In the genomic region with DNA sequence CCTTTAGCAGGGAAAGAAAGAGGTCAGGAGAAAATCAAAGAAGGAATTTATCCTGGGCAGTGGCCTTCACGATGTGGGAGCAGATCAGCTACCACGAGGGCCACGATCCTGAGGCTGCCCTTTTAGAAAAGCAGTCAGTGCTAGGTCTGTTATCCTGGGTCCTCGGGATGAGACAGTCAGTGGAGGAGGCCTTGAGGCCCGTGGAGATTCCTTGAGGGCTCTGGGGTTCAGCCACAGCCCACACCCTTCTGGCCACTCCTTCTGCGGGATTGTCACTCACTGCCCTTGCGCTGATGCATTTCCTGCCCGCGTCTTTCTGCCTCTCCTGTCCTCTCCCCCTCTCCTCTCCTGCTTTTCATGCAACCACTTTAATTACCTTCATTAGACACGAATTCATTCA, we compare ENCODE assay signal across 17 cellular contexts. TPM values are rescaled to one million over a fixed set of nuclear protein-coding genes. Genes with fewer than 3 reads are reported as not detected.
DNase-seq lines count a peak whose midpoint lies in the region; ATAC-seq and TF ChIP-seq lines count a peak whose summit lies in the region.
"Had no signal": no experiment of that assay in that cellular context is flagged by ENCODE, and none has a peak within 500 bp of the region (broad histone marks: within the 10 kb centered on the region; RNA-seq: fewer than 3 reads in every experiment).

No MANE protein-coding gene starts in this region.

- no peaks in the 10 kb centered on the region for H3K36me3 Mint-ChIP-seq in neural crest cell (ENCODE audit: low read depth)
- H3K36me3 Mint-ChIP-seq in stimulated activated effector memory CD8-positive, alpha-beta T cell treated with anti-CD3 and anti-CD28 coated beads, Interleukin-12 subunit alpha, Interleukin-12 subunit beta, amount 100 ng/mL, for 72 hours = peaks cover 55% of the 10 kb centered on the region
- peaks cover 3% of the 10 kb centered on the region for H3K36me3 Mint-ChIP-seq in chondrocyte (ENCODE audit: low read depth)

- H3K27me3 ChIP-seq in tibial artery = no peaks in the 10 kb centered on the region
- H3K27me3 ChIP-seq in left ventricle myocardium inferior (ENCODE audit: low read depth) = no peaks in the 10 kb centered on the region

- H3K4me3 ChIP-seq in tibial artery = no peak overlapping the region
- H3K4me3 ChIP-seq in left ventricle myocardium inferior = no peak overlapping the region

- H3K27ac ChIP-seq in tibial artery (no peak overlapping the region), left ventricle myocardium inferior (replicated peaks) (no peak overlapping the region)
- H3K27ac ChIP-seq: KMS-11 had no signal

- no peak for ATAC-seq in stimulated activated effector memory CD8-positive, alpha-beta T cell treated with anti-CD3 and anti-CD28 coated beads, Interleukin-12 subunit alpha, Interleukin-12 subunit beta, amount 100 ng/mL, for 72 hours
- ATAC-seq: CD8-positive, alpha-beta T cell; HCT116 had no signal

- intact Hi-C loops in tibial artery (cut with DNase I; ENCODE audit: low total_unique reads) = no loop called here
- intact Hi-C loops in left ventricle myocardium inferior (cut with micrococcal nuclease) = no loop called here

- H3K4me1 Mint-ChIP-seq in neural crest cell (no peaks in the 10 kb centered on the region), chondrocyte (ENCODE audit: low read depth) (peaks cover 3% of the 10 kb centered on the region)
- peaks cover 6% of the 10 kb centered on the region for H3K4me1 Mint-ChIP-seq in stimulated activated effector memory CD8-positive, alpha-beta T cell treated with anti-CD3 and anti-CD28 coated beads, Interleukin-12 subunit alpha, Interleukin-12 subunit beta, amount 100 ng/mL, for 72 hours

- DNase-seq in GM13976 (ENCODE audit: low spot score) = peak; percentile 11
- DNase-seq in neural crest cell (ENCODE audit: low read depth, low spot score) = no peak
- no peak for DNase-seq in stimulated activated effector memory CD8-positive, alpha-beta T cell treated with anti-CD3 and anti-CD28 coated beads, Interleukin-12 subunit alpha, Interleukin-12 subunit beta, amount 100 ng/mL, for 72 hours (ENCODE audit: low spot score in 2 of 2)
- DNase-seq in chondrocyte (ENCODE audit: low spot score) = no peak
- no peak for DNase-seq in tibial artery
- DNase-seq in stimulated activated CD4-positive, alpha-beta T cell treated with anti-CD3 and anti-CD28 coated beads, Interleukin-4, amount 100 ng/mL, for 1 hour = no peak
- DNase-seq in left ventricle myocardium inferior = no peak
- DNase-seq: ACHN; Calu3; CD8-positive, alpha-beta T cell; DMS53; DND-41; GOT3; H7; HFFc6 had no signal

- H3K9me3 ChIP-seq in tibial artery = no peaks in the 10 kb centered on the region
- H3K9me3 ChIP-seq in left ventricle myocardium inferior (replicated peaks) = no peaks in the 10 kb centered on the region

- TF ChIP-seq CTCF in GM13976 (IDR thresholded peaks at IDR 0.05; ENCODE audit: borderline replicate concordance, control extremely low read depth, extremely low read depth, insufficient read depth, missing control alignments) = no peak
- no peak for TF ChIP-seq CTCF in neural crest cell (conservative IDR thresholded peaks at IDR 0.05)
- TF ChIP-seq CTCF in chondrocyte (IDR thresholded peaks at IDR 0.05) = no peak
- TF ChIP-seq CTCF in tibial artery (IDR thresholded peaks at IDR 0.05) = no peak
- no peak for TF ChIP-seq CTCF in left ventricle myocardium inferior (IDR thresholded peaks at IDR 0.05; ENCODE audit: borderline replicate concordance)

- in situ Hi-C loops in GM13976 (cut with MboI; ENCODE audit: low sequenced_read_pairs, unreplicated experiment) = no loop called here

- no peaks in the 10 kb centered on the region for H3K9me3 Mint-ChIP-seq in neural crest cell
- H3K9me3 Mint-ChIP-seq in stimulated activated effector memory CD8-positive, alpha-beta T cell treated with anti-CD3 and anti-CD28 coated beads, Interleukin-12 subunit alpha, Interleukin-12 subunit beta, amount 100 ng/mL, for 72 hours = no peaks in the 10 kb centered on the region
- H3K9me3 Mint-ChIP-seq in chondrocyte (ENCODE audit: low read depth) = no peaks in the 10 kb centered on the region
- H3K9me3 Mint-ChIP-seq: CD8-positive, alpha-beta T cell; HFFc6 had no signal

- H3K27me3 Mint-ChIP-seq in neural crest cell (ENCODE audit: low read depth) = no peaks in the 10 kb centered on the region
- H3K27me3 Mint-ChIP-seq in chondrocyte (ENCODE audit: low read depth) = no peaks in the 10 kb centered on the region

- H3K4me1 ChIP-seq in tibial artery = no peaks in the 10 kb centered on the region
- H3K4me1 ChIP-seq in left ventricle myocardium inferior = peaks cover 16% of the 10 kb centered on the region

- H3K36me3 ChIP-seq in tibial artery (peaks cover 13 to 67% (median 31%) of the 10 kb centered on the region in 3 donors), left ventricle myocardium inferior (peaks cover 24% of the 10 kb centered on the region)

- H3K27ac Mint-ChIP-seq in neural crest cell (ENCODE audit: unreplicated experiment) = peak overlapping the region; percentile 68
- peak overlapping the region; percentile 62 for H3K27ac Mint-ChIP-seq in stimulated activated effector memory CD8-positive, alpha-beta T cell treated with anti-CD3 and anti-CD28 coated beads, Interleukin-12 subunit alpha, Interleukin-12 subunit beta, amount 100 ng/mL, for 72 hours
- no peak overlapping the region for H3K27ac Mint-ChIP-seq in chondrocyte (ENCODE audit: unreplicated experiment)
- H3K27ac Mint-ChIP-seq: CD8-positive, alpha-beta T cell; HFFc6 had no signal

- H3K4me3 Mint-ChIP-seq in neural crest cell (no peak overlapping the region), chondrocyte (ENCODE audit: unreplicated experiment) (no peak overlapping the region)
- no peak overlapping the region for H3K4me3 Mint-ChIP-seq in stimulated activated effector memory CD8-positive, alpha-beta T cell treated with anti-CD3 and anti-CD28 coated beads, Interleukin-12 subunit alpha, Interleukin-12 subunit beta, amount 100 ng/mL, for 72 hours
- H3K4me3 Mint-ChIP-seq: CD8-positive, alpha-beta T cell; HFFc6 had no signal

RNA-seq across cellular contexts. Expression of a gene that starts 42.4 kb away (rescaled TPM):
- 67.5 and 67.6 TPM in 2 replicates for total RNA-seq in neural crest cell
- total RNA-seq in chondrocyte = 0.23 to 0.94 TPM (median 0.32 TPM) in 3 replicates
- 4.4 TPM for total RNA-seq in left ventricle myocardium inferior
- total RNA-seq: Calu3 had no signal

Comparison
In these comparisons a context has a peak if more than half of its experiments do, and no peak if none do; other contexts are left out.
1. RNA of a gene that starts 42.4 kb away (total RNA-seq): 67.5 to 67.6 TPM in neural crest cell; 4.4 TPM in left ventricle myocardium inferior (single experiment) and 0.23 to 0.94 TPM in chondrocyte; every median in the first group is over 10 times any median in the second.